ENCODE assay signal across 8 cellular contexts in the genomic region with DNA sequence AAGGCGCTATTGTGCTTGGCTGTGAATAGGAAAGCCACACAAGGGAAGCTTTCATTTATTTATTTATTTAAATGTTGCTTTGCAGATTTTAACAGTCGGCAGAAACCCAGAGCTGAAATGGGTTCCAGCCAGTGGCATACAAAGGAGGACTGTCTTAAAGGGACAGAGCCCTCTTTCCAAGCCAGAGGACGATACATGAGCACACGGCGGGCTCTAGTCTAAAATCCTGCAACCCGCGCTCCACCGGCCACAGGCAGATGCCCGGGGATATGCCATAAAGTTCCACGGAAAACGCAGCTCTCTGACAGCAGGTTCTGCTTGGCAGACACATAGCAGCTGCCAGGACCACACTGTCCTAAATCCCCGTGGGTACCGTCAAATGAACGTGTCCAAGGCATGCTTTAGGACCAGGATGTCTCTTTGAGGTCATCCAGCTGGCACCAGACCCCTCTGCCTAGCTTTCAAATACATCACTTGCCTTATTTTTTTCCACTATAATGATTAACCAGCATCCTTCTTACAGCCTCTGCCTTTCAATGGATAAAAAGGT.
DNase-seq lines count a peak whose midpoint lies in the region; ATAC-seq lines count a peak whose summit lies in the region.

No MANE protein-coding gene starts in this region.

- ATAC-seq in GM21529 (IDR thresholded peaks at IDR 0.05; ENCODE audit: unreplicated experiment) (no peak), GM18519 (IDR thresholded peaks at IDR 0.05; ENCODE audit: low FRiP score, unreplicated experiment) (no peak)

- DNase-seq in DMS153 (lab: John Stamatoyannopoulos, UW) (peak; percentile 46), NCI-H1105 (lab: John Stamatoyannopoulos, UW) (peak; percentile 34), anterior cingulate cortex (lab: John Stamatoyannopoulos, UW) (peak in 50 of 58 donors; percentile 40 to 95 (median 78)), AML-193 (lab: John Stamatoyannopoulos, UW) (no peak)

- peak overlapping the region; percentile 58 for H3K4me3 ChIP-seq in iPS-18a (ENCODE audit: low read length)
- H3K4me3 ChIP-seq in skin epidermis: peak overlapping the region; percentile 2 to 34 (median 19)

- H3K9ac ChIP-seq in iPS-18a (ENCODE audit: low read length): peak overlapping the region; percentile 43

- no peaks in the 10 kb centered on the region for H3K9me3 ChIP-seq in iPS-18a (ENCODE audit: control insufficient read depth, low read depth, low read length)

- H3K27ac ChIP-seq in iPS-18a (ENCODE audit: low read length) (no peak overlapping the region), skin epidermis (peak overlapping the region in 13 of 21 experiments; percentile 0 to 73 (median 52))

- H3K27me3 ChIP-seq in iPS-18a (ENCODE audit: control insufficient read depth, insufficient read depth, low read length): peaks cover 10% of the 10 kb centered on the region

- H3K4me1 ChIP-seq in iPS-18a (ENCODE audit: control insufficient read depth, low read depth, low read length): peaks cover 26% of the 10 kb centered on the region

- no peaks in the 10 kb centered on the region for H3K36me3 ChIP-seq in iPS-18a (ENCODE audit: control insufficient read depth, low read depth, low read length)

Comparison
In these comparisons a context has a peak if more than half of its experiments do, and no peak if none do; other contexts are left out.
1. DNase-seq: peak in DMS153 (single experiment), NCI-H1105 (single experiment) and anterior cingulate cortex (50 of 58); none in AML-193 (0 of 2).